22 cellular contexts compared by ENCODE assay signal in genomic region chr1:65277605-65278343, GRCh38. TPM values are rescaled to one million over a fixed set of nuclear protein-coding genes. Genes with fewer than 3 reads are reported as not detected.
A peak's percentile ranks its signal among the peaks of the same experiment; 100 is the strongest.
DNase-seq lines count a peak whose midpoint lies in the region; ATAC-seq and TF ChIP-seq lines count a peak whose summit lies in the region.
"Had no signal": no experiment of that assay in that cellular context is flagged by ENCODE, and none has a peak within 500 bp of the region (broad histone marks: within the 10 kb centered on the region; RNA-seq: fewer than 3 reads in every experiment).

No MANE protein-coding gene starts in this region.

- H3K27ac Mint-ChIP-seq in progenitor cell of endocrine pancreas, result peak overlapping the region; percentile 37
- H3K27ac Mint-ChIP-seq: activated naive CD8-positive, alpha-beta T cell; activated T-helper 1 cell treated with anti-CD3 and anti-CD28 coated beads, Interleukin-12 subunit alpha, Interleukin-12 subunit beta, Interleukin-2, Interleukin-4 antibody, amounts not matched to agents 30 ng/mL and 10 ng/mL and 1 ng/mL, durations not matched to agents 14 hours and 24 hours and 36 hours; stimulated activated memory B cell treated with anti-CD40 and anti-IgM and Interleukin-4, amounts not matched to agents 10 μg/mL and 1 μg/mL and 100 μg/mL, for 72 hours; T-cell had no signal

- H3K27ac ChIP-seq in heart left ventricle (peak overlapping the region in 9 of 12 donors; percentile 12 to 80 (median 66)), esophagus muscularis mucosa (replicated peaks in 1 of 4) (no peak overlapping the region), spleen (no peak overlapping the region)
- H3K27ac ChIP-seq: uterus had no signal

- no peaks in the 10 kb centered on the region for H3K36me3 Mint-ChIP-seq in progenitor cell of endocrine pancreas (ENCODE audit: insufficient read depth)
- H3K36me3 Mint-ChIP-seq: activated naive CD8-positive, alpha-beta T cell; stimulated activated memory B cell treated with anti-CD40 and anti-IgM and Interleukin-4, amounts not matched to agents 10 μg/mL and 1 μg/mL and 100 μg/mL, for 72 hours; T-cell had no signal

- H3K4me1 ChIP-seq in heart left ventricle (peaks cover 0 to 24% (median 12%) of the 10 kb centered on the region in 12 donors), adipocyte (ENCODE audit: control insufficient read depth, insufficient read depth, low read length) (peaks cover 27% of the 10 kb centered on the region), iPS-15b (ENCODE audit: control insufficient read depth, insufficient read depth, low read length) (peaks cover 38% of the 10 kb centered on the region), esophagus muscularis mucosa (peaks cover 4 to 10% (median 7%) of the 10 kb centered on the region in 4 donors), spleen (peaks cover 0 to 11% (median 0%) of the 10 kb centered on the region in 6 donors)
- H3K4me1 ChIP-seq: Caco-2, uterus had no signal

- H3K4me1 Mint-ChIP-seq in progenitor cell of endocrine pancreas (ENCODE audit: low read depth), result peaks cover 20% of the 10 kb centered on the region
- H3K4me1 Mint-ChIP-seq: stimulated activated memory B cell treated with anti-CD40 and anti-IgM and Interleukin-4, amounts not matched to agents 10 μg/mL and 1 μg/mL and 100 μg/mL, for 72 hours; T-cell had no signal

- TF ChIP-seq CTCF in heart left ventricle (IDR thresholded peaks at IDR 0.05) (no peak), progenitor cell of endocrine pancreas (IDR thresholded peaks at IDR 0.05; ENCODE audit: unreplicated experiment) (no peak), esophagus muscularis mucosa (IDR thresholded peaks at IDR 0.05) (no peak), spleen (IDR thresholded peaks at IDR 0.05 in 8 of 11, conservative IDR thresholded peaks at IDR 0.05 in 3 of 11) (no peak)

- TF ChIP-seq POLR2A in heart left ventricle (IDR thresholded peaks at IDR 0.05) (no peak), esophagus muscularis mucosa (IDR thresholded peaks at IDR 0.05; ENCODE audit: low read depth) (no peak), spleen (IDR thresholded peaks at IDR 0.05) (no peak)

- intact Hi-C loops in heart left ventricle (cut with DNase I) (no loop called here), Right ventricle myocardium superior (cut with DNase I) (no loop called here), esophagus muscularis mucosa (cut with DNase I) (no loop called here), spleen (cut with DNase I; ENCODE audit: low total_unique reads) (no loop called here)

- WGBS in heart left ventricle, 4 donors, result 31 to 49% (median 35%) methylated on average over 10 of the region's 10 CpGs
- WGBS in esophagus muscularis mucosa, result 63% methylated on average over 10 of the region's 10 CpGs
- WGBS in spleen, 5 donors, result 68 to 81% (median 78%) methylated on average over 10 of the region's 10 CpGs

- H3K27me3 Mint-ChIP-seq in progenitor cell of endocrine pancreas, result peaks cover 6% of the 10 kb centered on the region

- no peak for DNase-seq in heart left ventricle
- no peak for DNase-seq in Right ventricle myocardium superior
- DNase-seq in adipocyte (ENCODE audit: low read depth), result no peak
- no peak for DNase-seq in progenitor cell of endocrine pancreas (ENCODE audit: low spot score, unreplicated experiment)
- no peak for DNase-seq in esophagus muscularis mucosa (ENCODE audit: extremely low spot score)
- no peak for DNase-seq in spleen
- no peak for DNase-seq in NCI-H510A treated with DMSO at 0.1 percent for 48 hours (lab: John Stamatoyannopoulos, UW)
- DNase-seq: activated CD4-positive, alpha-beta T cell treated with anti-CD3 and anti-CD28 coated beads for 4 hours; Caco-2; DND-41; effector CD8-positive, alpha-beta T cell; NCI-H1436 treated with DMSO at 0.1 percent for 48 hours; NCI-H2171 treated with DMSO at 0.1 percent for 48 hours; NCI-H69; SHP77 treated with DMSO at 0.1 percent for 48 hours; T-cell; uterus had no signal

- no peaks in the 10 kb centered on the region for H3K9me3 Mint-ChIP-seq in progenitor cell of endocrine pancreas (ENCODE audit: low read depth)
- H3K9me3 Mint-ChIP-seq: activated T-helper 1 cell treated with anti-CD3 and anti-CD28 coated beads, Interleukin-12 subunit alpha, Interleukin-12 subunit beta, Interleukin-2, Interleukin-4 antibody, amounts not matched to agents 30 ng/mL and 10 ng/mL and 1 ng/mL, durations not matched to agents 14 hours and 24 hours and 36 hours; stimulated activated memory B cell treated with anti-CD40 and anti-IgM and Interleukin-4, amounts not matched to agents 10 μg/mL and 1 μg/mL and 100 μg/mL, for 72 hours; T-cell had no signal

- H3K36me3 ChIP-seq in heart left ventricle (no peaks in the 10 kb centered on the region), adipocyte (ENCODE audit: control insufficient read depth, insufficient read depth, low read length, severe bottlenecking) (no peaks in the 10 kb centered on the region), iPS-15b (ENCODE audit: control insufficient read depth, insufficient read depth, low read length) (no peaks in the 10 kb centered on the region), esophagus muscularis mucosa (no peaks in the 10 kb centered on the region), spleen (no peaks in the 10 kb centered on the region)
- H3K36me3 ChIP-seq: uterus had no signal

- H3K4me3 ChIP-seq in heart left ventricle (peak overlapping the region in 5 of 12 donors; percentile 1 to 31 (median 21)), adipocyte (ENCODE audit: low read length) (no peak overlapping the region), iPS-15b (ENCODE audit: low read depth, low read length) (peak overlapping the region; percentile 20), esophagus muscularis mucosa (no peak overlapping the region), spleen (no peak overlapping the region)
- H3K4me3 ChIP-seq: uterus had no signal

- H3K9me3 ChIP-seq in heart left ventricle (no peaks in the 10 kb centered on the region), adipocyte (ENCODE audit: control insufficient read depth, low read length) (no peaks in the 10 kb centered on the region), iPS-15b (ENCODE audit: control insufficient read depth, insufficient read depth, low read length) (no peaks in the 10 kb centered on the region), esophagus muscularis mucosa (no peaks in the 10 kb centered on the region), spleen (no peaks in the 10 kb centered on the region)
- H3K9me3 ChIP-seq: Caco-2, uterus had no signal

- ATAC-seq in heart left ventricle (peak in 2 of 4 donors; percentile 45 to 62), Right ventricle myocardium superior (ENCODE audit: poor library complexity) (no peak)
- ATAC-seq: esophagus mucosa; stimulated activated memory B cell treated with anti-CD40 and anti-IgM and Interleukin-4, amounts not matched to agents 10 μg/mL and 1 μg/mL and 100 μg/mL, for 72 hours; T-cell had no signal

- H3K27me3 ChIP-seq in heart left ventricle (no peaks in the 10 kb centered on the region), adipocyte (replicated peaks; ENCODE audit: control insufficient read depth, insufficient read depth, low read length) (no peaks in the 10 kb centered on the region), iPS-15b (ENCODE audit: control insufficient read depth, insufficient read depth, low read length) (peaks cover 4% of the 10 kb centered on the region), esophagus muscularis mucosa (no peaks in the 10 kb centered on the region), spleen (replicated peaks in 1 of 7) (no peaks in the 10 kb centered on the region)
- H3K27me3 ChIP-seq: uterus had no signal

- TF ChIP-seq EP300 in esophagus muscularis mucosa (IDR thresholded peaks at IDR 0.05), result no peak

- H3K9ac ChIP-seq in adipocyte (ENCODE audit: low read length), result peak overlapping the region; percentile 24
- H3K9ac ChIP-seq in iPS-15b (ENCODE audit: low read depth, low read length), result no peak overlapping the region

- H3K4me3 Mint-ChIP-seq in progenitor cell of endocrine pancreas (ENCODE audit: low read depth), result no peak overlapping the region
- H3K4me3 Mint-ChIP-seq: activated naive CD8-positive, alpha-beta T cell; activated T-helper 1 cell treated with anti-CD3 and anti-CD28 coated beads, Interleukin-12 subunit alpha, Interleukin-12 subunit beta, Interleukin-2, Interleukin-4 antibody, amounts not matched to agents 30 ng/mL and 10 ng/mL and 1 ng/mL, durations not matched to agents 14 hours and 24 hours and 36 hours; stimulated activated memory B cell treated with anti-CD40 and anti-IgM and Interleukin-4, amounts not matched to agents 10 μg/mL and 1 μg/mL and 100 μg/mL, for 72 hours; T-cell had no signal

RNA-seq across cellular contexts. Expression of gene DNAJC6, which starts 31.6 kb away (rescaled TPM):
- total RNA-seq in heart left ventricle (10 to 100 TPM in 4 of 9 donors, 1 to 10 TPM in 5; 7.6 to 14.1 (median 10.0) TPM), Right ventricle myocardium superior (2.0 TPM), progenitor cell of endocrine pancreas (7.1 and 8.9 TPM in 2 replicates), esophagus muscularis mucosa (1 to 10 TPM; 3.7 to 8.3 (median 4.4) TPM), spleen (1 to 10 TPM; 4.4 to 9.7 (median 6.2) TPM)
- polyA plus RNA-seq in heart left ventricle (1 to 10 TPM in 1 of 2 donors, under 1 TPM in 1; 0.50 to 5.6 TPM), spleen (under 1 TPM; 0.20 to 0.67 (median 0.20) TPM)

Comparison
In these comparisons a context has a peak if more than half of its experiments do, and no peak if none do; other contexts are left out.
1. H3K27ac ChIP-seq: peak in heart left ventricle (9 of 12); none in esophagus muscularis mucosa (0 of 4) and spleen (0 of 8).